In the genomic region with DNA sequence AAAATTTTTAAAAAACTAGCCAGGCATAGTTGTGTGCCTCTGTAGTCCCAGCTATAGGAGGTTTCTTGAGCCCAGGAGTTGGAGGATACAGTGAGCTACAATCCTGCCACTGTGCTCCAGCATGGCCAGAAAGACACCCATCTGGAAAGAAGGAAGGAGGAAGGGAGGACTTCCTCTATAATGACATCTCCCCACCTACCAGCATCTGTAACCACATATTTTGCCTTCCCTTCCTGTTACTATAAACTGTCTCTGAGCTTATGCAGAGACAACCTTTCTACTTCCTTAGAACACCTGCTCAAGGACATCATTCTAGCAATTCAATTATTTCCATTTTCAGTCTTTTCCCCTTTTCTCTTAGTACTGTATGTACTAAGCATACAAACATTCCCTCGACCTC, we compare ENCODE assay signal across 9 cellular contexts. TPM values are rescaled to one million over a fixed set of nuclear protein-coding genes. Genes with fewer than 3 reads are reported as not detected.
DNase-seq lines count a peak whose midpoint lies in the region; ATAC-seq, FAIRE-seq and TF ChIP-seq lines count a peak whose summit lies in the region.
"Had no signal": no experiment of that assay in that cellular context is flagged by ENCODE, and none has a peak within 500 bp of the region (broad histone marks: within the 10 kb centered on the region; RNA-seq: fewer than 3 reads in every experiment).

No MANE protein-coding gene starts in this region.

- peak overlapping the region; percentile 66 for H3K4me2 ChIP-seq in Karpas-422 (ENCODE audit: low read depth, low read length, poor library complexity, severe bottlenecking)

- no peak for TF ChIP-seq POLR2A in GM12892 (IDR thresholded peaks at IDR 0.05; ENCODE audit: low read depth, low read length)

- no peaks in the 10 kb centered on the region for H3K27me3 ChIP-seq in Karpas-422 (ENCODE audit: low read length)

- peaks cover 28% of the 10 kb centered on the region for H3K79me2 ChIP-seq in Karpas-422 (ENCODE audit: low read length)

- no peaks in the 10 kb centered on the region; the same call in 1 of the 2 replicates for H3K9me2 ChIP-seq in Karpas-422 (replicated peaks; ENCODE audit: insufficient read depth, low read length)

- H3K36me3 ChIP-seq in Karpas-422 (ENCODE audit: insufficient read depth, low read length) = peaks cover 17% of the 10 kb centered on the region

- peak overlapping the region; percentile 1 for H3K4me3 Mint-ChIP-seq in central memory CD8-positive, alpha-beta T cell

- H3K4me1 Mint-ChIP-seq in central memory CD8-positive, alpha-beta T cell = peaks cover 33% of the 10 kb centered on the region

- peak overlapping the region; percentile 40 for H3K4me3 ChIP-seq in Karpas-422 (ENCODE audit: low read length)
- H3K4me3 ChIP-seq: mucosa of descending colon had no signal

- H3K9me3 ChIP-seq in Karpas-422 (ENCODE audit: low read length) = no peaks in the 10 kb centered on the region
- H3K9me3 ChIP-seq: mucosa of descending colon had no signal

- DNase-seq in GM12892 (ENCODE audit: insufficient read length) (no peak), Karpas-422 (peak; percentile 85), NCI-H510A (lab: John Stamatoyannopoulos, UW) (no peak), COLO829 (ENCODE audit: low spot score) (no peak)
- DNase-seq in central memory CD8-positive, alpha-beta T cell (ENCODE audit: low spot score in 2 of 2) = no peak
- no peak for DNase-seq in stimulated activated naive CD4-positive, alpha-beta T cell treated with Interleukin-2 at 50 U/mL for 16 hours (lab: John Stamatoyannopoulos, UW)
- DNase-seq: mucosa of descending colon had no signal

- peak; percentile 43 for ATAC-seq in GM21423 (IDR thresholded peaks at IDR 0.05; ENCODE audit: unreplicated experiment)
- ATAC-seq in central memory CD8-positive, alpha-beta T cell (replicated peaks; ENCODE audit: extremely low read depth, poor library complexity, severe bottlenecking) = no peak
- no peak for ATAC-seq in HG02970 (IDR thresholded peaks at IDR 0.05; ENCODE audit: low FRiP score, unreplicated experiment)
- ATAC-seq: mucosa of descending colon had no signal

- H2AFZ ChIP-seq in Karpas-422 (ENCODE audit: low read length) = no peak overlapping the region

- H3K27ac ChIP-seq in Karpas-422 (ENCODE audit: low read length) = peak overlapping the region; percentile 96

- H3K27me3 Mint-ChIP-seq in central memory CD8-positive, alpha-beta T cell = no peaks in the 10 kb centered on the region

- H3K4me1 ChIP-seq in Karpas-422 (ENCODE audit: low read length) = peaks cover 74% of the 10 kb centered on the region

- H3K9ac ChIP-seq in Karpas-422 (ENCODE audit: low read length) = peak overlapping the region; percentile 53

- H4K20me1 ChIP-seq in Karpas-422 (ENCODE audit: insufficient read depth, low read depth, low read length) = no peaks in the 10 kb centered on the region

- H3K9me3 Mint-ChIP-seq in central memory CD8-positive, alpha-beta T cell = no peaks in the 10 kb centered on the region

- FAIRE-seq in GM12892 (lab: Jason Lieb, UNC) = peak; percentile 85

- peaks cover 17% of the 10 kb centered on the region for H3K36me3 Mint-ChIP-seq in central memory CD8-positive, alpha-beta T cell (ENCODE audit: insufficient read depth)

- H3K27ac Mint-ChIP-seq in central memory CD8-positive, alpha-beta T cell (ENCODE audit: low read depth) = no peak overlapping the region

RNA-seq across cellular contexts. Expression of a gene that starts 2.2 kb away (rescaled TPM):
- 37.2 TPM for polyA plus RNA-seq in GM12892 (2012; ENCODE audit: missing spikeins)
- 37.7 and 65.0 TPM in 2 replicates for total RNA-seq in Karpas-422 (2014; rRNA removed; shearing (Covaris generic); ENCODE audit: low replicate concordance)
